20 cellular contexts compared by ENCODE assay signal in genomic region chrX:123625952-123626351, GRCh38.
DNase-seq lines count a peak whose midpoint lies in the region; ATAC-seq, FAIRE-seq and TF ChIP-seq lines count a peak whose summit lies in the region.
"Had no signal": no experiment of that assay in that cellular context is flagged by ENCODE, and none has a peak within 500 bp of the region (broad histone marks: within the 10 kb centered on the region; RNA-seq: fewer than 3 reads in every experiment).

No MANE protein-coding gene starts in this region.

- H3K9ac ChIP-seq in GM12878 (ENCODE audit: control insufficient read depth, insufficient read depth, low read length) = no peak overlapping the region
- H3K9ac ChIP-seq: BLaER1 had no signal

- SMC1A ChIA-PET in GM12878 (lab: Charles Lee; ENCODE audit: uncharacterized antibody, unreplicated experiment) = interaction anchor here (0.6 to 3.1 kb wide), 4 partner anchors 9 to 176 kb away, joined by 3 to 14 read pairs (median 9); no protein-coding TSS in a partner anchor

- H3K27ac ChIP-seq in GM12878 (ENCODE audit: control insufficient read depth, insufficient read depth) = no peak overlapping the region
- H3K27ac ChIP-seq: 22Rv1, BLaER1, C4-2B had no signal

- no peak overlapping the region for H2AFZ ChIP-seq in GM12878 (ENCODE audit: control insufficient read depth, low read depth, low read length)
- H2AFZ ChIP-seq: GM23338 had no signal

- TF ChIP-seq POLR2A in GM12891 (IDR thresholded peaks at IDR 0.05; ENCODE audit: low read depth, low read length) (no peak), GM12878 (IDR thresholded peaks at IDR 0.05; ENCODE audit: low read depth, low read length) (no peak)

- no peaks in the 10 kb centered on the region for H3K79me2 ChIP-seq in GM12878 (ENCODE audit: control insufficient read depth, insufficient read depth, low read length)

- TF ChIP-seq RAD21 in GM12878 (IDR thresholded peaks at IDR 0.05; ENCODE audit: insufficient read depth, low read depth, low read length) = no peak

- peaks cover 0 to 15% of the 10 kb centered on the region in 2 experiments; a peak in 2 of 4 replicates for H3K36me3 ChIP-seq in GM12878 (ENCODE audit: control insufficient read depth in 2 of 2, insufficient read depth in 2 of 2, low read length in 1 of 2)

- DNase-seq in GM12891 (ENCODE audit: insufficient read length, low spot score) (no peak), GM12878 (ENCODE audit: low read depth, low spot score) (no peak), NCI-H2081 treated with DMSO at 0.1 percent for 48 hours (lab: John Stamatoyannopoulos, UW) (no peak), DMS79 treated with DMSO at 0.1 percent for 48 hours (lab: John Stamatoyannopoulos, UW) (no peak), NCI-H1105 treated with DMSO at 0.1 percent for 48 hours (lab: John Stamatoyannopoulos, UW) (no peak)
- DNase-seq: Caco-2; CD4-positive, CD25-positive, alpha-beta regulatory T cell; CD8-positive, alpha-beta T cell; DMS153; EL; GDM1; H9 had no signal

- no peak for TF ChIP-seq CTCF in GM12878 (IDR thresholded peaks at IDR 0.05 in 2 of 3, conservative IDR thresholded peaks at IDR 0.05 in 1 of 3; ENCODE audit: control insufficient read depth in 2 of 3, extremely low read depth in 1 of 3, insufficient read depth in 1 of 3, low read depth in 3 of 3, low read length in 3 of 3)

- 0% methylated on average over 2 of the region's 2 CpGs for WGBS in GM12878 (ENCODE audit: insufficient coverage, insufficient replicate concordance, low lambda C conversion rate, missing lambda C conversion rate)

- RAD21 ChIA-PET in GM12878 (lab: Charles Lee; ENCODE audit: unreplicated experiment) = no interaction called here

- POLR2A ChIA-PET in GM12878 (lab: Charles Lee) = no interaction called here

- FAIRE-seq in GM12891 (lab: Jason Lieb, UNC) (peak; percentile 16), GM12878 (lab: Jason Lieb, UNC) (no peak)
- FAIRE-seq: A204.1 had no signal

- BruUV-seq in GM12878 (replicated peaks; lab: Mats Ljungman, UMichigan) = no TSS peak

- no peaks in the 10 kb centered on the region for H3K4me1 ChIP-seq in GM12878 (ENCODE audit: control insufficient read depth, insufficient read depth, low read length)
- H3K4me1 ChIP-seq: BLaER1, Caco-2 had no signal

- H3K4me2 ChIP-seq in GM12878 (ENCODE audit: control insufficient read depth, insufficient read depth) = no peak overlapping the region
- H3K4me2 ChIP-seq: BLaER1, GM23338 had no signal

- no peaks in the 10 kb centered on the region for H4K20me1 ChIP-seq in GM12878 (ENCODE audit: control insufficient read depth, insufficient read depth)

- in situ Hi-C loops in GM12878 (cut with MboI) = no loop called here

- CTCF ChIA-PET in GM12878 (lab: Yijun Ruan, JAX) = interaction anchor here (0.5 to 1.1 kb wide), 3 partner anchors 9 to 42 kb away, joined by 3 to 4 read pairs (median 3); no protein-coding TSS in a partner anchor

- no peaks in the 10 kb centered on the region for H3K27me3 ChIP-seq in GM12878 (replicated peaks in 1 of 2; ENCODE audit: control insufficient read depth in 2 of 2, insufficient read depth in 2 of 2, low read length in 1 of 2)

- peak; percentile 46 for ATAC-seq in GM21529 (IDR thresholded peaks at IDR 0.05; ENCODE audit: unreplicated experiment)
- peak; percentile 47 for ATAC-seq in HG02623 (IDR thresholded peaks at IDR 0.05; ENCODE audit: unreplicated experiment)
- ATAC-seq in GM12878 = no peak
- ATAC-seq: CD8-positive, alpha-beta T cell; GM23338; HCT116 had no signal

- no peak overlapping the region for H3K4me3 ChIP-seq in GM12878
- H3K4me3 ChIP-seq: BLaER1, GM23338 had no signal

- intact Hi-C loops in GM12878 (cut with micrococcal nuclease; ENCODE audit: unreplicated experiment) = no loop called here

- no peak for TF ChIP-seq EP300 in GM12878 (IDR thresholded peaks at IDR 0.05; ENCODE audit: borderline replicate concordance in 1 of 2, control insufficient read depth in 1 of 2, low read depth in 2 of 2, low read length in 2 of 2)

- no peaks in the 10 kb centered on the region for H3K9me3 ChIP-seq in GM12878 (replicated peaks; ENCODE audit: control insufficient read depth, insufficient read depth, low read length)
- H3K9me3 ChIP-seq: BLaER1, Caco-2 had no signal

TF ChIP-seq in GM12891, 5 proteins besides CTCF, POLR2A, EP300 and RAD21:
- TF ChIP-seq POU2F2 (IDR thresholded peaks at IDR 0.05; ENCODE audit: low read depth, low read length) (no peak), SPI1 (IDR thresholded peaks at IDR 0.05; ENCODE audit: low read depth, low read length) (no peak), PAX5 (IDR thresholded peaks at IDR 0.05; ENCODE audit: insufficient read depth, low read length, severe bottlenecking) (no peak), TAF1 (IDR thresholded peaks at IDR 0.05; ENCODE audit: low read depth, low read length) (no peak), POLR2AphosphoS5 (IDR thresholded peaks at IDR 0.05; ENCODE audit: low read depth, low read length) (no peak)
TF ChIP-seq in GM12891: peak in this region for 0.

TF ChIP-seq in GM12878, 131 proteins besides CTCF, POLR2A, EP300 and RAD21:
- TF ChIP-seq MEF2A (IDR thresholded peaks at IDR 0.05; ENCODE audit: insufficient read depth, low read depth, low read length) (peak; percentile 60; the same call in 1 of the 2 replicates), NFIC (IDR thresholded peaks at IDR 0.05; ENCODE audit: low read depth, low read length) (peak; percentile 27; the same call in 1 of the 2 replicates), RUNX3 (IDR thresholded peaks at IDR 0.05; ENCODE audit: low read length) (peak; percentile 72), HDGF (IDR thresholded peaks at IDR 0.05) (no peak), ZNF24 (IDR thresholded peaks at IDR 0.05) (no peak)
- TF ChIP-seq, protein P1, sequence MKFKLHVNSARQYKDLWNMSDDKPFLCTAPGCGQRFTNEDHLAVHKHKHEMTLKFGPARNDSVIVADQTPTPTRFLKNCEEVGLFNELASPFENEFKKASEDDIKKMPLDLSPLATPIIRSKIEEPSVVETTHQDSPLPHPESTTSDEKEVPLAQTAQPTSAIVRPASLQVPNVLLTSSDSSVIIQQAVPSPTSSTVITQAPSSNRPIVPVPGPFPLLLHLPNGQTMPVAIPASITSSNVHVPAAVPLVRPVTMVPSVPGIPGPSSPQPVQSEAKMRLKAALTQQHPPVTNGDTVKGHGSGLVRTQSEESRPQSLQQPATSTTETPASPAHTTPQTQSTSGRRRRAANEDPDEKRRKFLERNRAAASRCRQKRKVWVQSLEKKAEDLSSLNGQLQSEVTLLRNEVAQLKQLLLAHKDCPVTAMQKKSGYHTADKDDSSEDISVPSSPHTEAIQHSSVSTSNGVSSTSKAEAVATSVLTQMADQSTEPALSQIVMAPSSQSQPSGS (IDR thresholded peaks at IDR 0.05; ENCODE audit: low read length) = 0 out of 2 replicates have a peak, but pooled peaks have one; percentile 32
